29 cellular contexts compared by ENCODE assay signal in genomic region chr21:23247334-23247733, GRCh38.
DNase-seq lines count a peak whose midpoint lies in the region; ATAC-seq and TF ChIP-seq lines count a peak whose summit lies in the region.
"Had no signal": no experiment of that assay in that cellular context is flagged by ENCODE, and none has a peak within 500 bp of the region (broad histone marks: within the 10 kb centered on the region; RNA-seq: fewer than 3 reads in every experiment).

No MANE protein-coding gene starts in this region.

- H3K36me3 Mint-ChIP-seq in Calu3 (ENCODE audit: insufficient read depth, unreplicated experiment) = no peaks in the 10 kb centered on the region
- H3K36me3 Mint-ChIP-seq: CD4-positive, alpha-beta memory T cell had no signal

- H2AFZ ChIP-seq in SU-DHL-6 (ENCODE audit: low read depth, low read length, severe bottlenecking) = peak overlapping the region; percentile 35
- H2AFZ ChIP-seq: GM23248 had no signal

- no peaks in the 10 kb centered on the region for H3K9me3 ChIP-seq in SU-DHL-6 (ENCODE audit: insufficient read depth, low read length)
- H3K9me3 ChIP-seq: A549, HAP-1, SK-N-SH had no signal

- no peaks in the 10 kb centered on the region for H3K9me3 Mint-ChIP-seq in Calu3 (ENCODE audit: low read depth, unreplicated experiment)

- no peaks in the 10 kb centered on the region for H3K4me1 Mint-ChIP-seq in Calu3 (ENCODE audit: low read depth, unreplicated experiment)
- H3K4me1 Mint-ChIP-seq: CD4-positive, alpha-beta memory T cell; T-helper 17 cell had no signal

- no peaks in the 10 kb centered on the region for H3F3A ChIP-seq in SU-DHL-6 (ENCODE audit: insufficient read depth)

- H4K20me1 ChIP-seq in SU-DHL-6 (ENCODE audit: low read depth, low read length) = no peaks in the 10 kb centered on the region

- intact Hi-C loops in Calu3 (cut with micrococcal nuclease; ENCODE audit: unreplicated experiment) = no loop called here
- intact Hi-C loops in Right ventricle myocardium superior (cut with DNase I) = no loop called here

- no peaks in the 10 kb centered on the region for H3K27me3 Mint-ChIP-seq in Calu3 (ENCODE audit: unreplicated experiment)
- H3K27me3 Mint-ChIP-seq: CD4-positive, alpha-beta memory T cell; T-helper 17 cell had no signal

- H3K79me2 ChIP-seq in SU-DHL-6 (ENCODE audit: insufficient read depth, low read length) = no peaks in the 10 kb centered on the region

- CTCF ChIA-PET in Calu3 (lab: Charles Lee) = no interaction called here

- TF ChIP-seq CTCF in SU-DHL-6 (IDR thresholded peaks at IDR 0.05; ENCODE audit: insufficient read depth, low read length, poor library complexity, severe bottlenecking) (no peak), fibroblast of villous mesenchyme (IDR thresholded peaks at IDR 0.05; ENCODE audit: insufficient read depth, low read depth, low read length) (no peak), omental fat pad (IDR thresholded peaks at IDR 0.05) (no peak), Calu3 (IDR thresholded peaks at IDR 0.05; ENCODE audit: unreplicated experiment) (no peak)

- no peaks in the 10 kb centered on the region for H3K9me2 ChIP-seq in SU-DHL-6 (replicated peaks; ENCODE audit: insufficient read depth, low read length)
- H3K9me2 ChIP-seq: SK-N-SH had no signal

- peaks cover 3% of the 10 kb centered on the region; the same call in 1 of the 2 replicates for H3K36me3 ChIP-seq in SU-DHL-6 (ENCODE audit: low read length)
- H3K36me3 ChIP-seq: HAP-1 had no signal

- H3K4me2 ChIP-seq in SU-DHL-6 (ENCODE audit: low read depth, low read length, poor library complexity, severe bottlenecking) = no peak overlapping the region
- H3K4me2 ChIP-seq: A549, SK-N-SH had no signal

- BruUV-seq in Calu3 (replicated peaks; lab: Mats Ljungman, UMichigan) = no TSS peak

- H3K27me3 ChIP-seq in SU-DHL-6 (ENCODE audit: low read length) = no peaks in the 10 kb centered on the region

- DNase-seq in HT1080 (ENCODE audit: low read depth) = peak; percentile 42
- peak; percentile 7 for DNase-seq in fibroblast of villous mesenchyme (ENCODE audit: low read depth)
- no peak for DNase-seq in omental fat pad (ENCODE audit: low spot score)
- no peak for DNase-seq in DMS114 treated with DMSO at 0.1 percent for 48 hours (lab: John Stamatoyannopoulos, UW; ENCODE audit: unreplicated experiment)
- DNase-seq in activated CD4-positive, alpha-beta T cell treated with anti-CD3 and anti-CD28 coated beads, Interleukin-2, amount 50 U/mL, for 4 hours = no peak
- DNase-seq in Calu3 = no peak
- DNase-seq in Right ventricle myocardium superior = no peak
- DNase-seq: C1 segment of cervical spinal cord; CD4-positive, alpha-beta memory T cell; COR-L47; DMS79; EL; GF-D8; GM23248; HFFc6; NCI-H1092 treated with DMSO at 0.1 percent for 48 hours; NCI-H1436; NCI-H187 treated with DMSO at 0.1 percent for 48 hours; NCI-H446 treated with DMSO at 0.1 percent for 48 hours; NCI-H526; NCI-H82; SIG-M5; SK-N-SH; T-helper 17 cell had no signal

- H3K4me3 ChIP-seq in SU-DHL-6 (ENCODE audit: insufficient read depth, low read length, poor library complexity, severe bottlenecking) = no peak overlapping the region
- H3K4me3 ChIP-seq in fibroblast of villous mesenchyme (ENCODE audit: low read depth, low read length) = no peak overlapping the region
- H3K4me3 ChIP-seq: A549, GM23248, HAP-1 had no signal

- H3K4me3 Mint-ChIP-seq in Calu3 (ENCODE audit: low read depth, unreplicated experiment) = no peak overlapping the region
- H3K4me3 Mint-ChIP-seq: CD4-positive, alpha-beta memory T cell; HFFc6; T-helper 17 cell had no signal

- peak; percentile 81 for ATAC-seq in omental fat pad (ENCODE audit: low FRiP score)
- no peak for ATAC-seq in Right ventricle myocardium superior (ENCODE audit: poor library complexity)
- ATAC-seq: A549, T-helper 17 cell had no signal

- no peak overlapping the region for H3K27ac ChIP-seq in SU-DHL-6 (ENCODE audit: low read depth, low read length)
- H3K27ac ChIP-seq: A549, GM23248, HL-60, RWPE1 had no signal

- H3K27ac Mint-ChIP-seq in Calu3 (ENCODE audit: unreplicated experiment) = no peak overlapping the region
- H3K27ac Mint-ChIP-seq: CD4-positive, alpha-beta memory T cell; HFFc6; T-helper 17 cell had no signal

- H3K9ac ChIP-seq in SU-DHL-6 (ENCODE audit: low read length) = no peak overlapping the region
- H3K9ac ChIP-seq: GM23248, SK-N-SH had no signal

Comparison
In these comparisons a context has a peak if more than half of its experiments do, and no peak if none do; other contexts are left out.
1. DNase-seq: peak in HT1080 (single experiment) and fibroblast of villous mesenchyme (single experiment); none in omental fat pad (single experiment), DMS114 treated with DMSO at 0.1 percent for 48 hours (single experiment), activated CD4-positive, alpha-beta T cell treated with anti-CD3 and anti-CD28 coated beads, Interleukin-2, amount 50 U/mL, for 4 hours (0 of 2), Calu3 (single experiment) and Right ventricle myocardium superior (single experiment).